In the genomic region with DNA sequence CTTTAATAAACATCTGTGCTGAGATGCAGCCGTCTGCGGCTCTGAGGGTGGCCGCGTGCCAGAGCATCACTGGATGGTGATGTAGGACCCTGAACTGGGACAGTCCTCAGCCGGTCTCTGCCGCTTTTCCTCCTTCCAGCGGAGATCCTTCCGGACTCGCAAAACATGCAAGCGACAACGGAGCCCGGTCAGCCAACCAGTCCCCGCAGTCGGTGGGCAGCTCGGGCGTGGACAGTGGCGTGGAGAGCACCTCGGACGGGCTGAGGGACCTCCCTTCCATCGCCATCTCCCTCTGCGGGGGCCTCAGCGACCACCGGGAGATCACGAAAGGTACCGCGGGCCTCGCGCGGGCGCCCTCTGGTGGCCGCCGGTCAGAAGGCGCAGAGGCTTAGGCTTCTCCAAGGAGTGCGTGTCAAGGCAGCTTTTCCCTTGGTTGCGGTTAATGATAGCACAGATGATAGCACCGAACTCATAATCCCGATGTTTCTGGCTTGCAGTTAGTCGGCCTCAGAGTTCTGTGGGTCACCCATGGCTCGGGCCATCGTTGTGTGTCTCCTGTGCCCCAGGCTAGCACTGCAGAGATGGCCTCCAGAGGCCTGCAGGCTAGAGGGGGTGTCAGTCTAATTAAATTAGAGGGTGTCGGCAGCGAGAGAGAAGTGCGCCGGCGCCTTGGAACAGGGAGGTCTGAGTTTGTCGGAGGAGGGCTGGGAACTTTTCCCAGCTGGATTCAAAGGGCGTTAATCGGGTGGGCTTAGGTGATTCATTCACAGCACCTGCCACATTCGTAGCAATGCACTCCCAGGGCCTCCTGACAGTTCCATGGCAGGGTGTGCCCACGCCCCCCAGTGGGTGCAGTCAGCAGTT, we compare ENCODE assay signal across 8 cellular contexts. TPM values are rescaled to one million over a fixed set of nuclear protein-coding genes. Genes with fewer than 3 reads are reported as not detected.
DNase-seq lines count a peak whose midpoint lies in the region; TF ChIP-seq lines count a peak whose summit lies in the region.

No MANE protein-coding gene starts in this region.

- H3K36me3 Mint-ChIP-seq in CD14-positive monocyte (peaks cover 88 to 92% of the 10 kb centered on the region in 2 donors), chondrocyte (ENCODE audit: low read depth) (peaks cover 33% of the 10 kb centered on the region)

- no peak overlapping the region for H3K4me3 Mint-ChIP-seq in CD14-positive monocyte
- peak overlapping the region; percentile 40 for H3K4me3 Mint-ChIP-seq in chondrocyte (ENCODE audit: unreplicated experiment)

- H3K4me1 Mint-ChIP-seq in CD14-positive monocyte = no peaks in the 10 kb centered on the region
- peaks cover 4% of the 10 kb centered on the region for H3K4me1 Mint-ChIP-seq in chondrocyte (ENCODE audit: low read depth)

- DNase-seq in CD14-positive monocyte (ENCODE audit: low spot score) (no peak), HPDE6-E6E7 (ENCODE audit: extremely low spot score) (peak; percentile 32), chondrocyte (ENCODE audit: low spot score) (no peak), kidney tubule cell (ENCODE audit: low spot score) (peak; percentile 22), SW480 (ENCODE audit: low spot score) (no peak), NCI-H1930 (lab: John Stamatoyannopoulos, UW) (no peak)
- DNase-seq in activated CD4-positive, alpha-beta T cell treated with anti-CD3 and anti-CD28 coated beads for 4 hours = peak; percentile 19 to 41
- DNase-seq in stimulated activated CD4-positive, alpha-beta T cell treated with anti-CD3 and anti-CD28 coated beads, Interleukin-2, amount 100 ng/mL, for 48 hours = peak; percentile 32 to 49

- intact Hi-C loops in CD14-positive monocyte (cut with micrococcal nuclease) = loop anchor here in 1 of 2 donors (5.0 kb wide), 1 partner anchor 1222 kb away; no protein-coding TSS in a partner anchor

- no peaks in the 10 kb centered on the region for H3K9me3 Mint-ChIP-seq in CD14-positive monocyte
- no peaks in the 10 kb centered on the region for H3K9me3 Mint-ChIP-seq in chondrocyte (ENCODE audit: low read depth)

- H3K27ac Mint-ChIP-seq in CD14-positive monocyte = no peak overlapping the region
- H3K27ac Mint-ChIP-seq in chondrocyte (ENCODE audit: unreplicated experiment) = no peak overlapping the region

- peaks cover 0 to 3% (median 1%) of the 10 kb centered on the region in 3 donors for H3K27me3 Mint-ChIP-seq in CD14-positive monocyte (ENCODE audit: low read depth in 3 of 3)
- H3K27me3 Mint-ChIP-seq in chondrocyte (ENCODE audit: low read depth) = no peaks in the 10 kb centered on the region

- TF ChIP-seq CTCF in CD14-positive monocyte (IDR thresholded peaks at IDR 0.05) = peak; percentile 98
- TF ChIP-seq CTCF in chondrocyte (IDR thresholded peaks at IDR 0.05) = peak; percentile 99

RNA-seq across cellular contexts. Expression of a gene that starts 38.5 kb away (rescaled TPM):
- polyA plus RNA-seq in CD14-positive monocyte = 1 to 10 TPM; 1.8 to 2.7 TPM
- 16.2 to 20.5 TPM (median 17.5 TPM) in 3 replicates for total RNA-seq in chondrocyte

Comparison
In these comparisons a context has a peak if more than half of its experiments do, and no peak if none do; other contexts are left out.
1. DNase-seq: peak in HPDE6-E6E7 (single experiment), activated CD4-positive, alpha-beta T cell treated with anti-CD3 and anti-CD28 coated beads for 4 hours (2 of 2), kidney tubule cell (single experiment) and stimulated activated CD4-positive, alpha-beta T cell treated with anti-CD3 and anti-CD28 coated beads, Interleukin-2, amount 100 ng/mL, for 48 hours (2 of 2); none in CD14-positive monocyte (single experiment), chondrocyte (single experiment), SW480 (single experiment) and NCI-H1930 (0 of 2).